In the genomic region with DNA sequence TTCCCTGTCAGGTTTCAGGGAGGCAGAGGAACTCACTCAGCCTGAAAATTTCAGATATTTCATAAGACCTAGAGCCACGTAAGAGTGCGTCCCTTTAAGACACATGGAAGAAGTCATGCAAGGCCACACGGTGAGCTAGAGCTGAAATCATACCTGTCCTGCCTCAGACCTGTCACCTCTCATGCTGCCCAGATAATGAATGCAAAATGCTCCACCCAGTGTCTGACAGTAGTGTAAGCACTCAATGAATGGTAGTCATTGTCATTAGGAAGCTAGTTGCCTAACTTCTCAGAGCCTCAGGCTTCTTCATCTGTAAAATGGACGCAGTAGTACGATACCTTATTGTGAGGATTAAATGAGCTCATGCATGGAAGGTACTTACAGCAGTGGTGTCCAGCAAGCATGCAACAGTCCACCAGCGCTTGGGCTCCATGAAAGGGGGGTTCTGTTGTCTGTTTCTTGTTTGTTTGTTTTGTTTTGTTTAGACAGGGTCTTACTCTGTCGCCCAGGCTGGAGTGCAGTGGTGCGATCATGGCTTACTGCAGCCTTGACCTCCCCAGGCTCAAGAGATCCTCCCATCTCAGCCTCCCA, we compare ENCODE assay signal across 8 cellular contexts.
A peak's percentile ranks its signal among the peaks of the same experiment; 100 is the strongest.
DNase-seq lines count a peak whose midpoint lies in the region; ATAC-seq and TF ChIP-seq lines count a peak whose summit lies in the region.

No MANE protein-coding gene starts in this region.

- H3K27ac ChIP-seq in heart right ventricle, result peak overlapping the region in 9 of 10 donors; percentile 60 to 98 (median 93)
- no peak overlapping the region for H3K27ac ChIP-seq in right cardiac atrium (ENCODE audit: low read length)
- H3K27ac ChIP-seq in testis, result no peak overlapping the region

- ATAC-seq in heart right ventricle (no peak), right cardiac atrium (no peak), GM21825 (IDR thresholded peaks at IDR 0.05; ENCODE audit: unreplicated experiment) (no peak)

- no peak for TF ChIP-seq POLR2A in testis (IDR thresholded peaks at IDR 0.05)

- intact Hi-C loops in heart right ventricle (cut with DNase I), result loop anchor here (1.0 to 10.0 kb wide), 20 partner anchors 24 to 300 kb away; partner anchors contain the start of gene KSR1 (in 2 of the 10)
- intact Hi-C loops in right cardiac atrium (cut with DNase I), result loop anchor here (2.0 to 10.0 kb wide), 6 partner anchors 78 to 248 kb away; partner anchors contain the start of gene KSR1 (in 1 of the 4)
- intact Hi-C loops in testis (cut with DNase I; ENCODE audit: low total_unique reads), result loop anchor here (10.0 kb wide), 1 partner anchor 240 kb away; no protein-coding TSS in a partner anchor

- whole genome bisulfite sequencing in heart right ventricle, 2 donors, result 72 to 78% methylated on average over 8 of the region's 8 CpGs
- 73% methylated on average over 8 of the region's 8 CpGs for WGBS in right cardiac atrium
- 57 to 60% methylated on average over 8 of the region's 8 CpGs for WGBS in testis, 2 donors

- H3K9me3 ChIP-seq in heart right ventricle (no peaks in the 10 kb centered on the region), right cardiac atrium (ENCODE audit: control insufficient read depth, low read length) (no peaks in the 10 kb centered on the region), iPS-15b (ENCODE audit: control insufficient read depth, insufficient read depth, low read length) (no peaks in the 10 kb centered on the region), testis (no peaks in the 10 kb centered on the region)

- H3K27me3 ChIP-seq in heart right ventricle, result no peaks in the 10 kb centered on the region
- no peaks in the 10 kb centered on the region for H3K27me3 ChIP-seq in right cardiac atrium (ENCODE audit: control insufficient read depth, insufficient read depth)
- H3K27me3 ChIP-seq in iPS-15b (ENCODE audit: control insufficient read depth, insufficient read depth, low read length), result peaks cover 5% of the 10 kb centered on the region
- H3K27me3 ChIP-seq in testis, result no peaks in the 10 kb centered on the region

- peaks cover 9 to 39% (median 24%) of the 10 kb centered on the region in 9 donors for H3K4me1 ChIP-seq in heart right ventricle
- H3K4me1 ChIP-seq in right cardiac atrium (ENCODE audit: control insufficient read depth, insufficient read depth, low read length), result peaks cover 6% of the 10 kb centered on the region
- H3K4me1 ChIP-seq in iPS-15b (ENCODE audit: control insufficient read depth, insufficient read depth, low read length), result peaks cover 3% of the 10 kb centered on the region
- H3K4me1 ChIP-seq in testis, result peaks cover 4% of the 10 kb centered on the region

- no peak overlapping the region for H3K9ac ChIP-seq in iPS-15b (ENCODE audit: low read depth, low read length)

- H3K4me3 ChIP-seq in heart right ventricle (peak overlapping the region in 5 of 10 donors; percentile 53 to 75 (median 67)), right cardiac atrium (ENCODE audit: low read length) (no peak overlapping the region), iPS-15b (ENCODE audit: low read depth, low read length) (peak overlapping the region; percentile 56), testis (peak overlapping the region; percentile 65 to 69)

- H3K36me3 ChIP-seq in heart right ventricle, result no peaks in the 10 kb centered on the region
- H3K36me3 ChIP-seq in iPS-15b (ENCODE audit: control insufficient read depth, insufficient read depth, low read length), result no peaks in the 10 kb centered on the region
- no peaks in the 10 kb centered on the region for H3K36me3 ChIP-seq in testis (ENCODE audit: low read depth, missing control alignments)

- TF ChIP-seq CTCF in heart right ventricle (IDR thresholded peaks at IDR 0.05) (no peak), testis (IDR thresholded peaks at IDR 0.05) (no peak)

- DNase-seq in heart right ventricle, result no peak
- DNase-seq in right cardiac atrium, result no peak
- peak; percentile 70 for DNase-seq in SW480 (ENCODE audit: low spot score)
- DNase-seq in testis, result no peak
- DNase-seq in GOT3 (lab: John Stamatoyannopoulos, UW), result no peak
- DNase-seq in activated effector memory CD4-positive, alpha-beta T cell treated with Interleukin-2 at 50 U/mL for 16 hours, result no peak

Comparison
In these comparisons a context has a peak if more than half of its experiments do, and no peak if none do; other contexts are left out.
1. H3K27ac ChIP-seq: peak in heart right ventricle (9 of 10); none in right cardiac atrium (single experiment) and testis (0 of 2).